ENCODE assay signal across 19 cellular contexts in genomic region chr6:26161322-26161721, GRCh38.
DNase-seq lines count a peak whose midpoint lies in the region; ATAC-seq and TF ChIP-seq lines count a peak whose summit lies in the region.
"Had no signal": no experiment of that assay in that cellular context is flagged by ENCODE, and none has a peak within 500 bp of the region (broad histone marks: within the 10 kb centered on the region; RNA-seq: fewer than 3 reads in every experiment).

No MANE protein-coding gene starts in this region.

- no peaks in the 10 kb centered on the region for H3K9me2 ChIP-seq in OCI-LY7 (ENCODE audit: insufficient read depth, low read length)

- no peaks in the 10 kb centered on the region for H4K20me1 ChIP-seq in OCI-LY7 (ENCODE audit: insufficient read depth, low read length)

- POLR2A ChIA-PET in A673 (lab: Charles Lee; ENCODE audit: low non-redundant PET) (interaction anchor here (0.7 kb wide), 1 partner anchor 33 kb away, joined by 14 read pairs; no protein-coding TSS in a partner anchor), OCI-LY7 (lab: Charles Lee) (interaction anchor here (1.5 to 11.6 kb wide), 8 partner anchors 8 to 1705 kb away, joined by 4 to 330 read pairs (median 37); a partner anchor contains a TSS)
- POLR2A ChIA-PET in CD4-positive, alpha-beta T cell (lab: Charles Lee), result interaction anchor here (0.9 to 11.5 kb wide), 13 partner anchors 9 to 140 kb away, joined by 3 to 3030 read pairs (median 164); a partner anchor contains a TSS

- H3K4me3 ChIP-seq in A673 (ENCODE audit: low read depth, low read length, poor library complexity, severe bottlenecking) (no peak overlapping the region), OCI-LY7 (ENCODE audit: low read depth, low read length, poor library complexity, severe bottlenecking) (no peak overlapping the region)
- H3K4me3 ChIP-seq: body of pancreas, esophagus muscularis mucosa, gastrocnemius medialis, thoracic aorta had no signal

- peak overlapping the region; percentile 97 for H3K27ac Mint-ChIP-seq in CD4-positive, alpha-beta T cell
- H3K27ac Mint-ChIP-seq in immature natural killer cell, result peak overlapping the region in 4 of 6 donors; percentile 55 to 78 (median 70)
- H3K27ac Mint-ChIP-seq: activated B cell treated with CpG ODN at 0.5 μM for 24 hours; stimulated activated memory B cell treated with anti-CD40 and anti-IgM and Interleukin-4, amounts not matched to agents 10 μg/mL and 1 μg/mL and 100 μg/mL, for 72 hours had no signal

- no peaks in the 10 kb centered on the region for H3K9me3 Mint-ChIP-seq in CD4-positive, alpha-beta T cell
- no peaks in the 10 kb centered on the region for H3K9me3 Mint-ChIP-seq in immature natural killer cell
- H3K9me3 Mint-ChIP-seq: activated B cell treated with CpG ODN at 0.5 μM for 24 hours; activated T-helper 1 cell treated with anti-CD3 and anti-CD28 coated beads, Interleukin-12 subunit alpha, Interleukin-12 subunit beta, Interleukin-2, Interleukin-4 antibody, amounts not matched to agents 30 ng/mL and 10 ng/mL and 1 ng/mL, durations not matched to agents 14 hours and 24 hours and 36 hours; stimulated activated memory B cell treated with anti-CD40 and anti-IgM and Interleukin-4, amounts not matched to agents 10 μg/mL and 1 μg/mL and 100 μg/mL, for 72 hours had no signal

- peaks cover 5% of the 10 kb centered on the region for H3K4me1 ChIP-seq in A673 (ENCODE audit: insufficient read depth, low read length, poor library complexity, severe bottlenecking)
- H3K4me1 ChIP-seq in OCI-LY7 (ENCODE audit: insufficient read depth, low read length, poor library complexity, severe bottlenecking), result peaks cover 55% of the 10 kb centered on the region

- no peak overlapping the region for H2AFZ ChIP-seq in OCI-LY7 (ENCODE audit: low read length)

- H3K4me3 Mint-ChIP-seq in CD4-positive, alpha-beta T cell, result peak overlapping the region; percentile 38
- no peak overlapping the region for H3K4me3 Mint-ChIP-seq in immature natural killer cell

- H3K27ac ChIP-seq in A673 (ENCODE audit: low read depth, low read length, poor library complexity, severe bottlenecking) (peak overlapping the region; percentile 53), OCI-LY7 (ENCODE audit: low read depth, low read length, poor library complexity, severe bottlenecking) (peak overlapping the region; percentile 99)
- no peak overlapping the region for H3K27ac ChIP-seq in CD4-positive, alpha-beta T cell (ENCODE audit: low read depth, low read length)
- H3K27ac ChIP-seq: body of pancreas, esophagus muscularis mucosa, gastrocnemius medialis, thoracic aorta had no signal

- H3K4me1 Mint-ChIP-seq in CD4-positive, alpha-beta T cell (ENCODE audit: low read depth), result peaks cover 52% of the 10 kb centered on the region
- peaks cover 33 to 43% of the 10 kb centered on the region in 2 donors for H3K4me1 Mint-ChIP-seq in immature natural killer cell

- BruUV-seq in A673 (replicated peaks; lab: Mats Ljungman, UMichigan) (no TSS peak), OCI-LY7 (replicated peaks; lab: Mats Ljungman, UMichigan) (no TSS peak)

- peaks cover 9% of the 10 kb centered on the region for H3K27me3 Mint-ChIP-seq in CD4-positive, alpha-beta T cell
- peaks cover 20 to 31% (median 25%) of the 10 kb centered on the region in 3 donors for H3K27me3 Mint-ChIP-seq in immature natural killer cell (ENCODE audit: low read depth in 3 of 3)
- H3K27me3 Mint-ChIP-seq: activated B cell treated with CpG ODN at 0.5 μM for 24 hours; stimulated activated memory B cell treated with anti-CD40 and anti-IgM and Interleukin-4, amounts not matched to agents 10 μg/mL and 1 μg/mL and 100 μg/mL, for 72 hours had no signal

- H3K36me3 Mint-ChIP-seq in CD4-positive, alpha-beta T cell (ENCODE audit: low read depth), result peaks cover 45% of the 10 kb centered on the region
- H3K36me3 Mint-ChIP-seq in immature natural killer cell, result peaks cover 0 to 7% (median 0%) of the 10 kb centered on the region in 3 donors

- 0 out of 2 replicates have a peak, but pooled peaks cover 19% of the 10 kb centered on the region for H3K79me2 ChIP-seq in OCI-LY7 (ENCODE audit: insufficient read depth, low read depth, low read length)

- intact Hi-C loops in A673 (cut with micrococcal nuclease; ENCODE audit: unreplicated experiment) (no loop called here), OCI-LY7 (cut with micrococcal nuclease; ENCODE audit: unreplicated experiment) (no loop called here)
- intact Hi-C loops in CD4-positive, alpha-beta T cell (cut with DNase I, micrococcal nuclease), result no loop called here

- DNase-seq in A673 (ENCODE audit: low spot score), result no peak
- no peak for DNase-seq in CD4-positive, alpha-beta T cell
- DNase-seq in OCI-LY7 (ENCODE audit: low spot score), result no peak
- no peak for DNase-seq in immature natural killer cell
- no peak for DNase-seq in DMS114 treated with DMSO at 0.1 percent for 48 hours (lab: John Stamatoyannopoulos, UW; ENCODE audit: unreplicated experiment)
- no peak for DNase-seq in DMS79 treated with DMSO at 0.1 percent for 48 hours (lab: John Stamatoyannopoulos, UW)
- DNase-seq: activated B cell treated with CpG ODN at 0.5 μM for 24 hours; body of pancreas; effector memory CD4-positive, alpha-beta T cell; gastrocnemius medialis; kidney glomerular epithelial cell; NCI-H1105; NCI-H510A treated with DMSO at 0.1 percent for 48 hours; T-helper 9 cell had no signal

- H3K4me2 ChIP-seq in OCI-LY7 (ENCODE audit: low read length), result no peak overlapping the region

- CTCF ChIA-PET in A673 (lab: Charles Lee) (no interaction called here), OCI-LY7 (lab: Charles Lee; ENCODE audit: unreplicated experiment) (no interaction called here)
- CTCF ChIA-PET in CD4-positive, alpha-beta T cell (lab: Charles Lee), result interaction anchor here (1.2 kb wide), 1 partner anchor 36 kb away, joined by 5 read pairs; a partner anchor contains a TSS

- no peaks in the 10 kb centered on the region for H3K27me3 ChIP-seq in A673 (replicated peaks; ENCODE audit: insufficient read depth, low read depth, low read length, poor library complexity)
- no peaks in the 10 kb centered on the region for H3K27me3 ChIP-seq in CD4-positive, alpha-beta T cell (ENCODE audit: control insufficient read depth, insufficient read depth, low read length)
- H3K27me3 ChIP-seq: body of pancreas, esophagus muscularis mucosa, gastrocnemius medialis had no signal

- TF ChIP-seq CTCF in A673 (conservative IDR thresholded peaks at IDR 0.05; ENCODE audit: low read depth, low read length), result no peak
- no peak for TF ChIP-seq CTCF in CD4-positive, alpha-beta T cell (IDR thresholded peaks at IDR 0.05)
- TF ChIP-seq CTCF in OCI-LY7 (conservative IDR thresholded peaks at IDR 0.05; ENCODE audit: low read length), result no peak

- peaks cover 3% of the 10 kb centered on the region for H3K36me3 ChIP-seq in A673 (ENCODE audit: insufficient read depth, low read length, poor library complexity, severe bottlenecking)
- H3K36me3 ChIP-seq in OCI-LY7 (ENCODE audit: insufficient read depth, low read length), result no peaks in the 10 kb centered on the region
- H3K36me3 ChIP-seq: gastrocnemius medialis, thoracic aorta had no signal

- no peaks in the 10 kb centered on the region for H3K9me3 ChIP-seq in A673 (ENCODE audit: low read depth, low read length, poor library complexity, severe bottlenecking)
- H3K9me3 ChIP-seq in CD4-positive, alpha-beta T cell (ENCODE audit: control insufficient read depth, low read length), result no peaks in the 10 kb centered on the region
- no peaks in the 10 kb centered on the region for H3K9me3 ChIP-seq in OCI-LY7 (ENCODE audit: low read length)
- H3K9me3 ChIP-seq: body of pancreas, esophagus muscularis mucosa, gastrocnemius medialis, thoracic aorta had no signal

- no peak for ATAC-seq in CD4-positive, alpha-beta T cell (ENCODE audit: poor library complexity)
- ATAC-seq in GM19397 (IDR thresholded peaks at IDR 0.05; ENCODE audit: unreplicated experiment), result no peak
- ATAC-seq: body of pancreas; gastrocnemius medialis; stimulated activated memory B cell treated with anti-CD40 and anti-IgM and Interleukin-4, amounts not matched to agents 10 μg/mL and 1 μg/mL and 100 μg/mL, for 72 hours had no signal
